8 cellular contexts compared by ENCODE assay signal in genomic region chr9:99818439-99818992, GRCh38.
DNase-seq lines count a peak whose midpoint lies in the region; ATAC-seq and TF ChIP-seq lines count a peak whose summit lies in the region.

No MANE protein-coding gene starts in this region.

- H3K36me3 ChIP-seq in KOPT-K1 (ENCODE audit: insufficient read depth, low read length) (no peaks in the 10 kb centered on the region), brain microvascular endothelial cell (replicated peaks) (no peaks in the 10 kb centered on the region), mucosa of stomach (ENCODE audit: control insufficient read depth, insufficient read depth, low read length) (no peaks in the 10 kb centered on the region)

- peaks cover 11% of the 10 kb centered on the region for H3K4me1 ChIP-seq in mucosa of stomach (ENCODE audit: control insufficient read depth, insufficient read depth, low read length)

- H3K4me3 ChIP-seq in AG09309 (ENCODE audit: control insufficient read depth, low read depth, low read length) (peak overlapping the region; percentile 66), brain microvascular endothelial cell (ENCODE audit: low read depth, low read length) (peak overlapping the region; percentile 69), mucosa of stomach (ENCODE audit: low read length) (no peak overlapping the region)

- H3K27me3 ChIP-seq in brain microvascular endothelial cell (replicated peaks) (no peaks in the 10 kb centered on the region), mucosa of stomach (ENCODE audit: control insufficient read depth, insufficient read depth, low read length) (peaks cover 17% of the 10 kb centered on the region)

- H3K9me3 ChIP-seq in KOPT-K1 (ENCODE audit: insufficient read depth, low read length, poor library complexity, severe bottlenecking) = no peaks in the 10 kb centered on the region
- H3K9me3 ChIP-seq in mucosa of stomach (ENCODE audit: control insufficient read depth, low read length) = no peaks in the 10 kb centered on the region

- H3K27ac ChIP-seq in KOPT-K1 (ENCODE audit: low read depth, low read length, poor library complexity, severe bottlenecking) (peak overlapping the region; percentile 72), brain microvascular endothelial cell (peak overlapping the region; percentile 97)

- TF ChIP-seq CTCF in AG09309 (IDR thresholded peaks at IDR 0.05; ENCODE audit: control insufficient read depth, insufficient read depth, low read depth, low read length, missing control alignments) (no peak), brain microvascular endothelial cell (IDR thresholded peaks at IDR 0.05; ENCODE audit: low read depth, low read length, missing control alignments) (no peak)

- H3K9ac ChIP-seq in mucosa of stomach (ENCODE audit: low read length) = peak overlapping the region; percentile 81

- DNase-seq in AG09309 (ENCODE audit: low read depth) (no peak), brain microvascular endothelial cell (no peak), amygdala (lab: John Stamatoyannopoulos, UW) (no peak), 8988T (no peak), midbrain (lab: John Stamatoyannopoulos, UW) (no peak)

- ATAC-seq in HG03521 (IDR thresholded peaks at IDR 0.05; ENCODE audit: unreplicated experiment) = no peak

- in situ Hi-C loops in brain microvascular endothelial cell (cut with HindIII; ENCODE audit: low pct_ligation_motif_present, low sequenced_read_pairs) = no loop called here
